1 cellular context compared by ENCODE assay signal in the genomic region with DNA sequence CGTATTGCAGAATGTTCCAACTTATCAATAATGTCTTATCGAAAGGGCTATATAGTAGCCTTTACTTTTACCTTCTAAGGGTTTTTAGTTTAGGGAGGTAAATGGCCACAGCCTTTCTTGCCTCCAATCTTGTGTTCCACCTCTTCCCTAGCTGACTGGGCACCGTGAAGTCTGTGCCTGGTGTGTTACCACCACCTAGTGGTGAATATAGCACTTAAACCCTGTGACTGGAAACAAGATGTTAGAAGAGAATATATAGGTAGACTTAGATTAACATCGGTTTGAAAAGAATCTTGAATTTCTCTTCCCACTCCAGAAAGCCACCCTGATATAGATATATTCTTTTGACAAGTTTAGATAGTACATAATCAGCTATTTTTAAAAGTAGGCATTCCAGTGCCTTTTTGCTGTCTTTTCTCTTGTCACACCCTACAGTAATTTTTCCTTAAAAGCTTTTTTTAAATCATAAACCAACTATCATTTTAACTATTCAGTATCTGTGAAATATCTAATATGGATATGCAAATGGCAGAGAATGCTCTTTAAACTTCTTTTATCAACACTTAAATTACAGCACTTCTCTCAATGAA.
TF ChIP-seq lines count a peak whose summit lies in the region.

No MANE protein-coding gene starts in this region.

TF ChIP-seq in H1, 55 proteins besides CTCF, POLR2A, EP300 and RAD21 (continued from another document):
- TF ChIP-seq ASH2L (IDR thresholded peaks at IDR 0.05; ENCODE audit: low read length) (no peak), TBP (IDR thresholded peaks at IDR 0.05; ENCODE audit: low read depth, low read length) (no peak), MAFK (IDR thresholded peaks at IDR 0.05; ENCODE audit: low read depth, low read length) (no peak), NRF1 (IDR thresholded peaks at IDR 0.05; ENCODE audit: low read depth, low read length) (no peak), POLR2AphosphoS5 (IDR thresholded peaks at IDR 0.05; ENCODE audit: low read depth, low read length) (no peak)
